Comparison of ENCODE assay signal across 1 cellular context in genomic region chr2:191881982-191882816, GRCh38.
TF ChIP-seq lines count a peak whose summit lies in the region.

No MANE protein-coding gene starts in this region.

TF ChIP-seq in GM23338, 12 proteins besides CTCF, POLR2A, EP300 and RAD21:
- TF ChIP-seq ZNF331 (CRISPR knock-in tag; IDR thresholded peaks at IDR 0.05; ENCODE audit: low read depth) (no peak), EZH2phosphoT487 (IDR thresholded peaks at IDR 0.05; ENCODE audit: unreplicated experiment) (no peak), JUNB (IDR thresholded peaks at IDR 0.05; ENCODE audit: unreplicated experiment) (no peak), REST (IDR thresholded peaks at IDR 0.05; ENCODE audit: unreplicated experiment) (no peak), NANOG (IDR thresholded peaks at IDR 0.05; ENCODE audit: borderline replicate concordance) (no peak), ZNF462 (CRISPR knock-in tag; IDR thresholded peaks at IDR 0.05) (no peak), ETS1 (IDR thresholded peaks at IDR 0.05) (no peak), POLR2AphosphoS5 (IDR thresholded peaks at IDR 0.05; ENCODE audit: low read depth) (no peak), EZH2 (IDR thresholded peaks at IDR 0.05; ENCODE audit: low read depth, unreplicated experiment) (no peak), CREB1 (CRISPR knock-in tag; IDR thresholded peaks at IDR 0.05; ENCODE audit: low read depth) (no peak), ZNF114 (CRISPR knock-in tag; IDR thresholded peaks at IDR 0.05) (no peak), STAT1 (IDR thresholded peaks at IDR 0.05; ENCODE audit: unreplicated experiment) (no peak)
